In genomic region chr1:189628857-189629256, GRCh38 we compare ENCODE assay signal across 1 cellular context.
TF ChIP-seq lines count a peak whose summit lies in the region.

No MANE protein-coding gene starts in this region.

TF ChIP-seq in H1, 55 proteins besides CTCF, POLR2A, EP300 and RAD21 (continued from another document):
- TF ChIP-seq CHD7 (IDR thresholded peaks at IDR 0.05; ENCODE audit: insufficient replicate concordance, low read length) (no peak), TEAD4 (IDR thresholded peaks at IDR 0.05; ENCODE audit: low read depth, low read length) (peak; percentile 25; the same call in 1 of the 2 replicates)
